11 cellular contexts compared by ENCODE assay signal in the genomic region with DNA sequence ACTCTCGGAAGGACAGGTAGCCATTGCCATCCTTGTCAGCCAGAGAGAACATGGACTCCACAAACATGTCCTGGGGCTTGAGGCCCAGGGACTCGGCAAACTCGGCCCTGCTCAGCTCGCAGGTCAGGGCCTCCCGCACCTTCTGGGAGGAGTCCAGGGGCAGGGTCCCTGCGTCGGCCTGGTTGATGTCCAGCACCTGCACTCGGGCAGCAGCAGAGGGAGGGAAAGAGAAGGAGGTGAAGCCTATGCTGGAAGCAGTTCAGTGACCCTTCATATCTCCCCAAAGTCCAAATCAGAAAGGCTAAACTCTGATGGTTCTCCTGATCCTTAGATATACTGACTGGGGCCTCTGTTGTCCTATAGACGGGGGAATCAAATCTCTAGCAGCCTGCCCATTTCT. TPM values are rescaled to one million over a fixed set of nuclear protein-coding genes. Genes with fewer than 3 reads are reported as not detected.
"Had no signal": no experiment of that assay in that cellular context is flagged by ENCODE, and none has a peak within 500 bp of the region (broad histone marks: within the 10 kb centered on the region; RNA-seq: fewer than 3 reads in every experiment).

No MANE protein-coding gene starts in this region.

RNA-seq across cellular contexts. Expression of a gene that starts 9.8 kb away (rescaled TPM):
- total RNA-seq: activated B cell treated with CpG ODN at 0.5 μM for 24 hours; activated CD4-positive, alpha-beta T cell treated with anti-CD3 and anti-CD28 coated beads, Interleukin-2, amount 10 ng/mL, durations not matched to agents 24 days and 14 days; activated naive CD8-positive, alpha-beta T cell treated with anti-CD3 and anti-CD28 coated beads, Interleukin-2, amount 10 ng/mL, durations not matched to agents 7 days and 5 days; activated T-helper 1 cell treated with anti-CD3 and anti-CD28 coated beads, Interleukin-12 subunit alpha, Interleukin-12 subunit beta, Interleukin-2, Interleukin-4 antibody, amounts not matched to agents 30 ng/mL and 10 ng/mL and 1 ng/mL, durations not matched to agents 14 hours and 24 hours and 36 hours had no signal

RNA-seq across cellular contexts. Expression of a gene that starts 10.0 kb away (rescaled TPM):
- total RNA-seq: activated B cell treated with CpG ODN at 0.5 μM for 24 hours; activated CD4-positive, alpha-beta memory T cell treated with anti-CD3 and anti-CD28 coated beads for 36 hours; activated CD4-positive, alpha-beta T cell treated with anti-CD3 and anti-CD28 coated beads, Interleukin-2, amount 10 ng/mL, durations not matched to agents 24 days and 14 days; activated CD8-positive, alpha-beta memory T cell treated with anti-CD3 and anti-CD28 coated beads for 36 hours; activated CD8-positive, alpha-beta T cell treated with anti-CD3 and anti-CD28 coated beads for 36 hours; activated naive CD8-positive, alpha-beta T cell treated with anti-CD3 and anti-CD28 coated beads, Interleukin-2, amount 10 ng/mL, durations not matched to agents 7 days and 5 days; activated T-cell treated with anti-CD3 and anti-CD28 coated beads, Interleukin-2, amount 50 U/mL, for 4 hours; activated T-cell treated with anti-CD3 and anti-CD28 coated beads, Interleukin-2, amount 50 U/mL, for 72 hours; activated T-helper 1 cell treated with anti-CD3 and anti-CD28 coated beads, Interleukin-12 subunit alpha, Interleukin-12 subunit beta, Interleukin-2, Interleukin-4 antibody, amounts not matched to agents 30 ng/mL and 10 ng/mL and 1 ng/mL, durations not matched to agents 14 hours and 24 hours and 36 hours; bronchial epithelial cell; cardiac muscle cell had no signal
- polyA plus RNA-seq: cardiac muscle cell had no signal

RNA-seq across cellular contexts. Expression of a gene that starts 25.5 kb away (rescaled TPM):
- total RNA-seq: activated CD4-positive, alpha-beta T cell treated with anti-CD3 and anti-CD28 coated beads, Interleukin-2, amount 10 ng/mL, durations not matched to agents 24 days and 14 days; activated CD8-positive, alpha-beta memory T cell treated with anti-CD3 and anti-CD28 coated beads for 36 hours; activated CD8-positive, alpha-beta T cell treated with anti-CD3 and anti-CD28 coated beads for 36 hours; activated T-helper 1 cell treated with anti-CD3 and anti-CD28 coated beads, Interleukin-12 subunit alpha, Interleukin-12 subunit beta, Interleukin-2, Interleukin-4 antibody, amounts not matched to agents 30 ng/mL and 10 ng/mL and 1 ng/mL, durations not matched to agents 14 hours and 24 hours and 36 hours had no signal
- polyA plus RNA-seq: cardiac muscle cell had no signal

RNA-seq across cellular contexts. Expression of a gene that starts 25.6 kb away (rescaled TPM):
- total RNA-seq: activated CD8-positive, alpha-beta T cell treated with anti-CD3 and anti-CD28 coated beads for 36 hours; activated naive CD8-positive, alpha-beta T cell treated with anti-CD3 and anti-CD28 coated beads, Interleukin-2, amount 10 ng/mL, durations not matched to agents 7 days and 5 days had no signal
